8 cellular contexts compared by ENCODE assay signal in genomic region chr11:119373917-119374631, GRCh38. TPM values are rescaled to one million over a fixed set of nuclear protein-coding genes. Genes with fewer than 3 reads are reported as not detected.
DNase-seq lines count a peak whose midpoint lies in the region; FAIRE-seq and TF ChIP-seq lines count a peak whose summit lies in the region.

No MANE protein-coding gene starts in this region.

- H3K9ac ChIP-seq in endodermal cell (ENCODE audit: extremely low read depth, low read length, poor library complexity, severe bottlenecking), result no peak overlapping the region

- H3K4me3 ChIP-seq in AG10803 (ENCODE audit: low read length) (no peak overlapping the region), endodermal cell (ENCODE audit: low read length) (peak overlapping the region; percentile 11), tibial nerve (no peak overlapping the region)

- H3K36me3 Mint-ChIP-seq in endodermal cell (ENCODE audit: low read depth) (peaks cover 18% of the 10 kb centered on the region), mesothelial cell of epicardium (no peaks in the 10 kb centered on the region)

- 40 to 49% methylated on average over 1 to 5 of the region's 5 CpGs for WGBS in endodermal cell (ENCODE audit: insufficient coverage in 1 of 2, insufficient read length in 1 of 2), 2 experiments
- WGBS in tibial nerve, 2 donors, result 31 to 40% methylated on average over 5 of the region's 5 CpGs

- TF ChIP-seq EP300 in tibial nerve (IDR thresholded peaks at IDR 0.05), result peak in 1 of 2 donors; percentile 46

- H3K27me3 Mint-ChIP-seq in endodermal cell (ENCODE audit: insufficient read depth) (no peaks in the 10 kb centered on the region), mesothelial cell of epicardium (ENCODE audit: low read depth) (no peaks in the 10 kb centered on the region)

- H3K4me1 ChIP-seq in endodermal cell (ENCODE audit: control insufficient read depth, insufficient read depth, low read length), result peaks cover 45% of the 10 kb centered on the region
- peaks cover 0 to 86% (median 48%) of the 10 kb centered on the region in 4 donors for H3K4me1 ChIP-seq in tibial nerve

- no peak for TF ChIP-seq POLR2A in tibial nerve (IDR thresholded peaks at IDR 0.05)

- peak; percentile 96 for TF ChIP-seq CTCF in AG10803 (conservative IDR thresholded peaks at IDR 0.05; ENCODE audit: low read length)
- TF ChIP-seq CTCF in endodermal cell (conservative IDR thresholded peaks at IDR 0.05), result peak; percentile 95
- TF ChIP-seq CTCF in mesothelial cell of epicardium (IDR thresholded peaks at IDR 0.05; ENCODE audit: unreplicated experiment), result peak; percentile 76
- TF ChIP-seq CTCF in tibial nerve (IDR thresholded peaks at IDR 0.05), result peak; percentile 71 to 89 (median 87)

- H3K4me3 Mint-ChIP-seq in endodermal cell (no peak overlapping the region), mesothelial cell of epicardium (no peak overlapping the region)

- no peaks in the 10 kb centered on the region for H3K27me3 ChIP-seq in endodermal cell (ENCODE audit: control insufficient read depth, insufficient read depth, low read length, poor library complexity, severe bottlenecking)
- no peaks in the 10 kb centered on the region for H3K27me3 ChIP-seq in tibial nerve

- H3K9me3 Mint-ChIP-seq in endodermal cell (no peaks in the 10 kb centered on the region), mesothelial cell of epicardium (no peaks in the 10 kb centered on the region)

- FAIRE-seq in GM18507 (lab: Jason Lieb, UNC), result peak; percentile 26

- H3K27ac ChIP-seq in endodermal cell (ENCODE audit: low read depth, low read length), result no peak overlapping the region
- H3K27ac ChIP-seq in tibial nerve, result peak overlapping the region; percentile 82 to 97 (median 94)

- H3K4me1 Mint-ChIP-seq in endodermal cell (peaks cover 72% of the 10 kb centered on the region), mesothelial cell of epicardium (peaks cover 69% of the 10 kb centered on the region)

- H3K9me3 ChIP-seq in endodermal cell (ENCODE audit: control insufficient read depth, low read length) (no peaks in the 10 kb centered on the region), tibial nerve (no peaks in the 10 kb centered on the region)

- DNase-seq in AG10803 (ENCODE audit: low read depth), result peak; percentile 72
- no peak for DNase-seq in GM18507 (ENCODE audit: extremely low spot score, insufficient read length, low read depth)
- DNase-seq in NCI-H345 (lab: John Stamatoyannopoulos, UW), result peak; percentile 68
- DNase-seq in activated CD4-positive, alpha-beta T cell treated with anti-CD3 and anti-CD28 coated beads for 48 hours, result peak; percentile 56
- peak; percentile 97 for DNase-seq in endodermal cell
- peak in 1 of 2 experiments; percentile 89 for DNase-seq in mesothelial cell of epicardium (ENCODE audit: low spot score in 2 of 2, unreplicated experiment in 2 of 2)
- DNase-seq in tibial nerve (ENCODE audit: low spot score in 2 of 2), result peak; percentile 52 to 83
- no peak for DNase-seq in activated CD4-positive, CD25-positive, alpha-beta regulatory T cell (lab: John Stamatoyannopoulos, UW)

- H3K36me3 ChIP-seq in endodermal cell (ENCODE audit: control insufficient read depth, insufficient read depth, low read length) (peaks cover 39% of the 10 kb centered on the region), tibial nerve (no peaks in the 10 kb centered on the region)

- no peak overlapping the region for H3K27ac Mint-ChIP-seq in endodermal cell
- H3K27ac Mint-ChIP-seq in mesothelial cell of epicardium, result no peak overlapping the region

RNA-seq across cellular contexts. Expression of gene USP2, which starts 7.4 kb away (rescaled TPM):
- total RNA-seq in endodermal cell (10 to 100 TPM; 17.8 to 21.1 TPM), mesothelial cell of epicardium (12.4 to 13.2 TPM (median 13.1 TPM) in 3 replicates), tibial nerve (10 to 100 TPM in 2 of 4 donors, 1 to 10 TPM in 2; 2.1 to 18.4 (median 11.6) TPM)
- polyA plus RNA-seq in endodermal cell (2013, experiment 1 of 2), result 5.7 TPM
- 7.9 TPM for polyA plus RNA-seq in endodermal cell (2013, experiment 2 of 2)

RNA-seq across cellular contexts. Expression of gene MFRP, which starts 27.6 kb away (rescaled TPM):
- total RNA-seq in endodermal cell, result not detected
- polyA plus RNA-seq in endodermal cell (2013, experiment 1 of 2), result not detected
- polyA plus RNA-seq in endodermal cell (2013, experiment 2 of 2), result not detected
- not detected in 3 replicates for total RNA-seq in mesothelial cell of epicardium
- under 1 TPM in 1 of 4 donors, not detected in 3; 0.44 TPM for total RNA-seq in tibial nerve

RNA-seq across cellular contexts. Expression of gene C1QTNF5, which starts 33.4 kb away (rescaled TPM):
- total RNA-seq in endodermal cell, result under 1 TPM; 0.62 to 0.66 TPM
- 5.5 TPM for polyA plus RNA-seq in endodermal cell (2013, experiment 1 of 2)
- 4.8 TPM for polyA plus RNA-seq in endodermal cell (2013, experiment 2 of 2)
- 24.1 to 25.0 TPM (median 24.4 TPM) in 3 replicates for total RNA-seq in mesothelial cell of epicardium
- total RNA-seq in tibial nerve, result 10 to 100 TPM; 12.5 to 55.2 (median 34.1) TPM

RNA-seq across cellular contexts. Expression of gene RNF26, which starts 39.7 kb away (rescaled TPM):
- total RNA-seq in endodermal cell (10 to 100 TPM; 51.8 to 76.3 TPM), mesothelial cell of epicardium (36.1 to 37.1 TPM (median 36.2 TPM) in 3 replicates), tibial nerve (10 to 100 TPM; 13.8 to 19.2 (median 15.9) TPM)
- polyA plus RNA-seq in endodermal cell (2013, experiment 1 of 2), result 65.6 TPM
- 64.4 TPM for polyA plus RNA-seq in endodermal cell (2013, experiment 2 of 2)

RNA-seq across cellular contexts. Expression of gene THY1, which starts 48.9 kb away (rescaled TPM):
- total RNA-seq in endodermal cell (10 to 100 TPM; 19.3 to 36.1 TPM), mesothelial cell of epicardium (121 to 127 TPM (median 121 TPM) in 3 replicates), tibial nerve (10 to 100 TPM in 2 of 4 donors, under 1 TPM in 1, not detected in 1; 0.63 to 12.9 (median 11.1) TPM)
- polyA plus RNA-seq in endodermal cell (2013, experiment 1 of 2), result 56.3 TPM
- polyA plus RNA-seq in endodermal cell (2013, experiment 2 of 2), result 53.9 TPM

Comparison
In these comparisons a context has a peak if more than half of its experiments do, and no peak if none do; other contexts are left out.
1. DNase-seq: peak in AG10803 (single experiment), NCI-H345 (single experiment), activated CD4-positive, alpha-beta T cell treated with anti-CD3 and anti-CD28 coated beads for 48 hours (single experiment), endodermal cell (single experiment) and tibial nerve (2 of 2); none in GM18507 (single experiment) and activated CD4-positive, CD25-positive, alpha-beta regulatory T cell (0 of 4).
2. RNA of gene C1QTNF5, which starts 33.4 kb away (total RNA-seq): 12.5 to 55.2 TPM in tibial nerve and 24.1 to 25.0 TPM in mesothelial cell of epicardium; 0.62 to 0.66 TPM in endodermal cell; every median in the first group is over 4 times any median in the second.
3. Peak in every context shown above with its lines, with median percentiles within 50 percentile points of each other: CTCF ChIP-seq.